8 cellular contexts compared by ENCODE assay signal in genomic region chr17:9576521-9577401, GRCh38. TPM values are rescaled to one million over a fixed set of nuclear protein-coding genes. Genes with fewer than 3 reads are reported as not detected.
A peak's percentile ranks its signal among the peaks of the same experiment; 100 is the strongest.
DNase-seq lines count a peak whose midpoint lies in the region; ATAC-seq and TF ChIP-seq lines count a peak whose summit lies in the region.

Gene CFAP52, plus strand, starts transcription at chr17:9576642. Its CDS starts 54 bp downstream, at chr17:9576696.

- TF ChIP-seq CTCF in CD4-positive, alpha-beta T cell (IDR thresholded peaks at IDR 0.05) = peak; percentile 74
- TF ChIP-seq CTCF in choroid plexus epithelial cell (conservative IDR thresholded peaks at IDR 0.05; ENCODE audit: low read depth, low read length) = peak; percentile 89

- peak; percentile 65 for ATAC-seq in CD4-positive, alpha-beta T cell (ENCODE audit: poor library complexity)
- ATAC-seq in activated CD4-positive, alpha-beta T cell treated with anti-CD3 and anti-CD28 coated beads for 36 hours = peak; percentile 82
- ATAC-seq in GM19467 (IDR thresholded peaks at IDR 0.05; ENCODE audit: unreplicated experiment) = no peak

- DNase-seq in CD4-positive, alpha-beta T cell = peak; percentile 59 to 78 (median 67)
- DNase-seq in GM23248 (peak; percentile 90), NCI-H226 (peak; percentile 16), choroid plexus epithelial cell (ENCODE audit: low read depth) (peak; percentile 83), kidney glomerular epithelial cell (lab: John Stamatoyannopoulos, UW) (peak; percentile 71)
- peak; percentile 86 for DNase-seq in activated CD4-positive, alpha-beta T cell treated with anti-CD3 and anti-CD28 coated beads for 36 hours
- peak; percentile 54 to 71 for DNase-seq in stimulated activated CD4-positive, alpha-beta T cell treated with anti-CD3 and anti-CD28 coated beads, Interleukin-15, amount 100 ng/mL, for 48 hours (ENCODE audit: low read depth in 2 of 2)

- peak within 1 kb of the TSS; percentile 96 for H2AFZ ChIP-seq in GM23248

- 2% methylated on average over 40 of the region's 40 CpGs for WGBS in GM23248 (ENCODE audit: low coverage in 1 of 2, low lambda C conversion rate in 2 of 2, missing lambda C conversion rate in 2 of 2), 2 experiments

- peaks cover 24% of the 10 kb centered on the region for H3K79me2 ChIP-seq in GM23248 (ENCODE audit: insufficient read depth)

- in situ Hi-C loops in GM23248 (cut with MboI) = no loop called here

- no peaks in the 10 kb centered on the region; the same call in 1 of the 2 replicates for H3K4me1 ChIP-seq in GM23248 (ENCODE audit: insufficient read depth)

- H3K9me3 ChIP-seq in CD4-positive, alpha-beta T cell (ENCODE audit: control insufficient read depth, low read length) = no peaks in the 10 kb centered on the region
- no peaks in the 10 kb centered on the region for H3K9me3 ChIP-seq in GM23248 (ENCODE audit: low read depth)

- H3K9ac ChIP-seq in GM23248 = peak within 1 kb of the TSS; percentile 85

- intact Hi-C loops in CD4-positive, alpha-beta T cell (cut with DNase I, micrococcal nuclease) = loop anchor here in 1 of 2 experiments (10.0 kb wide), 1 partner anchor 1142 kb away; the partner anchor contains the start of gene NDEL1
- intact Hi-C loops in activated CD4-positive, alpha-beta T cell treated with anti-CD3 and anti-CD28 coated beads for 36 hours (cut with DNase I, micrococcal nuclease) = loop anchor here (2.0 to 5.0 kb wide), 4 partner anchors 68 to 1121 kb away; partner anchors contain the start of genes ADPRM (in 1 of the 2), SCO1 (in 1 of the 2) and USP43 (in 1 of the 2)

- H3K36me3 ChIP-seq in GM23248 (ENCODE audit: low read depth) = no peaks in the 10 kb centered on the region

- no peaks in the 10 kb centered on the region for H4K20me1 ChIP-seq in GM23248 (ENCODE audit: insufficient read depth)

- CTCF ChIA-PET in CD4-positive, alpha-beta T cell (lab: Charles Lee) = interaction anchor here (0.8 to 1.6 kb wide), 5 partner anchors 10 to 20 kb away, joined by 3 to 8 read pairs (median 5); no protein-coding TSS in a partner anchor
- CTCF ChIA-PET in activated CD4-positive, alpha-beta T cell treated with anti-CD3 and anti-CD28 coated beads for 36 hours (lab: Charles Lee) = interaction anchor here (0.6 to 2.3 kb wide), 16 partner anchors 10 to 695 kb away, joined by 3 to 7 read pairs (median 3); no protein-coding TSS in a partner anchor

- H3K9me2 ChIP-seq in GM23248 (ENCODE audit: insufficient read depth) = no peaks in the 10 kb centered on the region

- peak within 1 kb of the TSS; percentile 93 for H3K4me3 ChIP-seq in GM23248
- H3K4me3 ChIP-seq in choroid plexus epithelial cell (ENCODE audit: low read depth, low read length) = peak within 1 kb of the TSS; percentile 79

- H3K27ac ChIP-seq in CD4-positive, alpha-beta T cell (ENCODE audit: low read depth, low read length) = peak within 1 kb of the TSS; percentile 29
- H3K27ac ChIP-seq in GM23248 = 0 out of 2 replicates have a peak within 1 kb of the TSS, but pooled peaks have one; percentile 0

- H3K4me3 Mint-ChIP-seq in CD4-positive, alpha-beta T cell = peak within 1 kb of the TSS; percentile 99
- peak within 1 kb of the TSS; percentile 92 for H3K4me3 Mint-ChIP-seq in activated CD4-positive, alpha-beta T cell treated with anti-CD3 and anti-CD28 coated beads for 36 hours

- H3K27me3 ChIP-seq in CD4-positive, alpha-beta T cell (ENCODE audit: control insufficient read depth, insufficient read depth, low read length) = no peaks in the 10 kb centered on the region
- no peaks in the 10 kb centered on the region for H3K27me3 ChIP-seq in GM23248 (replicated peaks; ENCODE audit: insufficient read depth)

- POLR2A ChIA-PET in CD4-positive, alpha-beta T cell (lab: Charles Lee) = interaction anchor here (0.6 to 1.6 kb wide), 4 partner anchors 10 to 400 kb away, joined by 3 to 5 read pairs (median 3); no protein-coding TSS in a partner anchor
- POLR2A ChIA-PET in activated CD4-positive, alpha-beta T cell treated with anti-CD3 and anti-CD28 coated beads for 36 hours (lab: Charles Lee) = no interaction called here

- H3K4me1 Mint-ChIP-seq in CD4-positive, alpha-beta T cell (ENCODE audit: low read depth) = peaks cover 36% of the 10 kb centered on the region
- H3K4me1 Mint-ChIP-seq in activated CD4-positive, alpha-beta T cell treated with anti-CD3 and anti-CD28 coated beads for 36 hours = peaks cover 15% of the 10 kb centered on the region

- peaks cover 8% of the 10 kb centered on the region for H3K36me3 Mint-ChIP-seq in CD4-positive, alpha-beta T cell (ENCODE audit: low read depth)
- H3K36me3 Mint-ChIP-seq in activated CD4-positive, alpha-beta T cell treated with anti-CD3 and anti-CD28 coated beads for 36 hours (ENCODE audit: low read depth) = no peaks in the 10 kb centered on the region

- H3K27ac Mint-ChIP-seq in CD4-positive, alpha-beta T cell = peak within 1 kb of the TSS; percentile 65
- H3K27ac Mint-ChIP-seq in activated CD4-positive, alpha-beta T cell treated with anti-CD3 and anti-CD28 coated beads for 36 hours = peak within 1 kb of the TSS; percentile 77

- H3K27me3 Mint-ChIP-seq in CD4-positive, alpha-beta T cell = no peaks in the 10 kb centered on the region
- H3K27me3 Mint-ChIP-seq in activated CD4-positive, alpha-beta T cell treated with anti-CD3 and anti-CD28 coated beads for 36 hours = no peaks in the 10 kb centered on the region

- no peaks in the 10 kb centered on the region; the same call in 1 of the 2 replicates for H3F3A ChIP-seq in GM23248 (ENCODE audit: insufficient read depth)

- H3K4me2 ChIP-seq in GM23248 (ENCODE audit: unreplicated experiment) = peak within 1 kb of the TSS; percentile 89

- no peaks in the 10 kb centered on the region for H3K9me3 Mint-ChIP-seq in CD4-positive, alpha-beta T cell
- peaks cover 1% of the 10 kb centered on the region for H3K9me3 Mint-ChIP-seq in activated CD4-positive, alpha-beta T cell treated with anti-CD3 and anti-CD28 coated beads for 36 hours (ENCODE audit: low read depth)

RNA-seq across cellular contexts. Expression of gene CFAP52, which starts in this region (rescaled TPM):
- not detected for total RNA-seq in CD4-positive, alpha-beta T cell
- not detected in 2 replicates for total RNA-seq in GM23248 (2014; rRNA removed; shearing (Covaris generic))
- polyA plus RNA-seq in GM23248 (2016; fragmentation: Nextera tagmentation; extraction: Ambion mirVana) = 0.76 TPM in 1 of 2 replicates, not detected in the other
- total RNA-seq in activated CD4-positive, alpha-beta T cell treated with anti-CD3 and anti-CD28 coated beads for 36 hours = not detected

Comparison
In these comparisons a context has a peak if more than half of its experiments do, and no peak if none do; other contexts are left out.
1. Peak in DNase-seq, ATAC-seq and H3K27ac ChIP-seq in CD4-positive, alpha-beta T cell; RNA of the gene not detected or under 1 TPM.
2. Peak in DNase-seq, H3K4me3 ChIP-seq, H3K27ac ChIP-seq, H3K9ac ChIP-seq and H3K4me2 ChIP-seq in GM23248; RNA of the gene not detected or under 1 TPM.
3. Peak in DNase-seq and ATAC-seq in activated CD4-positive, alpha-beta T cell treated with anti-CD3 and anti-CD28 coated beads for 36 hours; RNA of the gene not detected or under 1 TPM.
4. DNase-seq: peak in every context shown above with its lines; median percentile 90 in GM23248; 86 in activated CD4-positive, alpha-beta T cell treated with anti-CD3 and anti-CD28 coated beads for 36 hours; 83 in choroid plexus epithelial cell; 71 in kidney glomerular epithelial cell; 67 in CD4-positive, alpha-beta T cell; 62 in stimulated activated CD4-positive, alpha-beta T cell treated with anti-CD3 and anti-CD28 coated beads, Interleukin-15, amount 100 ng/mL, for 48 hours; 16 in NCI-H226.